ENCODE assay signal across 1 cellular context in genomic region chr7:18978108-18978495, GRCh38.
A peak's percentile ranks its signal among the peaks of the same experiment; 100 is the strongest.
TF ChIP-seq lines count a peak whose summit lies in the region.

No MANE protein-coding gene starts in this region.

TF ChIP-seq in SK-N-SH, 30 proteins besides CTCF, POLR2A, EP300 and RAD21 (continued from another document):
- TF ChIP-seq IRF3 (IDR thresholded peaks at IDR 0.05; ENCODE audit: low read depth, low read length): no peak
- peak; percentile 93 for TF ChIP-seq FOXM1 (IDR thresholded peaks at IDR 0.05; ENCODE audit: low read depth)
- TF ChIP-seq, protein P1, sequence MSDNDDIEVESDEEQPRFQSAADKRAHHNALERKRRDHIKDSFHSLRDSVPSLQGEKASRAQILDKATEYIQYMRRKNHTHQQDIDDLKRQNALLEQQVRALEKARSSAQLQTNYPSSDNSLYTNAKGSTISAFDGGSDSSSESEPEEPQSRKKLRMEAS (IDR thresholded peaks at IDR 0.05; ENCODE audit: low read depth): peak; percentile 67
- TF ChIP-seq MEF2A (IDR thresholded peaks at IDR 0.05; ENCODE audit: borderline replicate concordance, low read depth): peak; percentile 57
- TF ChIP-seq CHD2 (IDR thresholded peaks at IDR 0.05; ENCODE audit: low read length, partially characterized antibody): no peak
